ENCODE assay signal across 17 cellular contexts in genomic region chr17:45425984-45426413, GRCh38. TPM values are rescaled to one million over a fixed set of nuclear protein-coding genes. Genes with fewer than 3 reads are reported as not detected.
DNase-seq lines count a peak whose midpoint lies in the region; ATAC-seq, FAIRE-seq and TF ChIP-seq lines count a peak whose summit lies in the region.
"Had no signal": no experiment of that assay in that cellular context is flagged by ENCODE, and none has a peak within 500 bp of the region (broad histone marks: within the 10 kb centered on the region; RNA-seq: fewer than 3 reads in every experiment).

No MANE protein-coding gene starts in this region.

- peaks cover 22% of the 10 kb centered on the region for H3K4me1 ChIP-seq in HUES48 (ENCODE audit: control insufficient read depth, insufficient read depth, low read length)

- H3K27ac Mint-ChIP-seq in brain (no peak overlapping the region), nephron progenitor cell (no peak overlapping the region)
- H3K27ac Mint-ChIP-seq: activated naive CD8-positive, alpha-beta T cell treated with anti-CD3 and anti-CD28 coated beads for 36 hours; T-helper 1 cell treated with Interleukin-12 subunit alpha and Interleukin-12 subunit beta and Interleukin-4 antibody, amounts not matched to agents 30 μg/mL and 1 μg/mL, for 36 hours had no signal

- TF ChIP-seq CTCF in 22Rv1 (IDR thresholded peaks at IDR 0.05) (peak; percentile 36), brain (conservative IDR thresholded peaks at IDR 0.05) (peak; percentile 54 to 66), nephron progenitor cell (IDR thresholded peaks at IDR 0.05) (peak; percentile 43)

- H3K9me3 Mint-ChIP-seq in brain, result peaks cover 0 to 10% (median 3%) of the 10 kb centered on the region in 5 experiments
- no peaks in the 10 kb centered on the region for H3K9me3 Mint-ChIP-seq in nephron progenitor cell
- H3K9me3 Mint-ChIP-seq: activated naive CD8-positive, alpha-beta T cell treated with anti-CD3 and anti-CD28 coated beads for 36 hours; central memory CD8-positive, alpha-beta T cell; naive thymus-derived CD4-positive, alpha-beta T cell; stimulated activated effector memory CD8-positive, alpha-beta T cell treated with anti-CD3 and anti-CD28 coated beads, Interleukin-12 subunit alpha, Interleukin-12 subunit beta, amount 100 ng/mL, for 72 hours; T-helper 1 cell treated with Interleukin-12 subunit alpha and Interleukin-12 subunit beta and Interleukin-4 antibody, amounts not matched to agents 30 μg/mL and 1 μg/mL, for 36 hours had no signal

- H3K27me3 Mint-ChIP-seq in brain (peaks cover 80% of the 10 kb centered on the region), nephron progenitor cell (ENCODE audit: low read depth, poor library complexity) (peaks cover 49% of the 10 kb centered on the region)
- H3K27me3 Mint-ChIP-seq: central memory CD8-positive, alpha-beta T cell; naive thymus-derived CD4-positive, alpha-beta T cell had no signal

- H3K36me3 ChIP-seq in HUES48 (ENCODE audit: control insufficient read depth, insufficient read depth, low read length), result no peaks in the 10 kb centered on the region
- H3K36me3 ChIP-seq: sigmoid colon had no signal

- peaks cover 39% of the 10 kb centered on the region for H3K27me3 ChIP-seq in HUES48 (ENCODE audit: control insufficient read depth, insufficient read depth, low read length)

- peaks cover 24% of the 10 kb centered on the region for H3K4me1 Mint-ChIP-seq in brain
- peaks cover 47% of the 10 kb centered on the region for H3K4me1 Mint-ChIP-seq in nephron progenitor cell

- H3K4me3 ChIP-seq in HUES48 (ENCODE audit: low read depth, low read length), result 0 out of 2 replicates have a peak overlapping the region, but pooled peaks have one; percentile 56
- H3K4me3 ChIP-seq: sigmoid colon had no signal

- H3K36me3 Mint-ChIP-seq in brain (peaks cover 4% of the 10 kb centered on the region), nephron progenitor cell (ENCODE audit: low read depth) (no peaks in the 10 kb centered on the region)
- H3K36me3 Mint-ChIP-seq: activated naive CD8-positive, alpha-beta T cell treated with anti-CD3 and anti-CD28 coated beads for 36 hours; stimulated activated effector memory CD8-positive, alpha-beta T cell treated with anti-CD3 and anti-CD28 coated beads, Interleukin-12 subunit alpha, Interleukin-12 subunit beta, amount 100 ng/mL, for 72 hours had no signal

- no peaks in the 10 kb centered on the region for H3K9me3 ChIP-seq in HUES48 (ENCODE audit: control insufficient read depth, insufficient read depth, low read length)
- H3K9me3 ChIP-seq: sigmoid colon had no signal

- FAIRE-seq in RCC 7860 (lab: Jason Lieb, UNC), result no peak

- no peak overlapping the region for H3K9ac ChIP-seq in HUES48 (ENCODE audit: low read depth, low read length)

- ATAC-seq in HG02642 (IDR thresholded peaks at IDR 0.05; ENCODE audit: poor library complexity, unreplicated experiment), result no peak
- ATAC-seq: naive thymus-derived CD4-positive, alpha-beta T cell; stimulated activated effector memory CD8-positive, alpha-beta T cell treated with anti-CD3 and anti-CD28 coated beads, Interleukin-12 subunit alpha, Interleukin-12 subunit beta, amount 100 ng/mL, for 72 hours had no signal

- H3K27ac ChIP-seq in 22Rv1 (peak overlapping the region; percentile 40; the same call in 1 of the 2 replicates), HUES48 (ENCODE audit: low read depth, low read length) (no peak overlapping the region)
- H3K27ac ChIP-seq: sigmoid colon had no signal

- peak overlapping the region in 1 of 5 experiments; percentile 8 for H3K4me3 Mint-ChIP-seq in brain
- peak overlapping the region; percentile 77 for H3K4me3 Mint-ChIP-seq in nephron progenitor cell
- H3K4me3 Mint-ChIP-seq: activated naive CD8-positive, alpha-beta T cell treated with anti-CD3 and anti-CD28 coated beads for 36 hours; central memory CD8-positive, alpha-beta T cell; naive thymus-derived CD4-positive, alpha-beta T cell; stimulated activated effector memory CD8-positive, alpha-beta T cell treated with anti-CD3 and anti-CD28 coated beads, Interleukin-12 subunit alpha, Interleukin-12 subunit beta, amount 100 ng/mL, for 72 hours; T-helper 1 cell treated with Interleukin-12 subunit alpha and Interleukin-12 subunit beta and Interleukin-4 antibody, amounts not matched to agents 30 μg/mL and 1 μg/mL, for 36 hours had no signal

- no peak for DNase-seq in nephron progenitor cell
- DNase-seq in RCC 7860 (ENCODE audit: low spot score), result no peak
- DNase-seq in AG08395 (ENCODE audit: low spot score), result no peak
- no peak for DNase-seq in SKM-1 (lab: John Stamatoyannopoulos, UW; ENCODE audit: unreplicated experiment)
- DNase-seq: activated CD4-positive, alpha-beta T cell treated with anti-CD3 and anti-CD28 coated beads for 4 hours; activated naive CD8-positive, alpha-beta T cell treated with anti-CD3 and anti-CD28 coated beads for 36 hours; head of caudate nucleus; naive thymus-derived CD4-positive, alpha-beta T cell; NCI-H1417 treated with DMSO at 0.1 percent for 48 hours; sigmoid colon had no signal

RNA-seq across cellular contexts. Expression of gene ARHGAP27, which starts 6.7 kb away (rescaled TPM):
- 2.3 TPM for polyA plus RNA-seq in brain (ENCODE audit: insufficient read depth, low read depth, low replicate concordance)
